In the genomic region with DNA sequence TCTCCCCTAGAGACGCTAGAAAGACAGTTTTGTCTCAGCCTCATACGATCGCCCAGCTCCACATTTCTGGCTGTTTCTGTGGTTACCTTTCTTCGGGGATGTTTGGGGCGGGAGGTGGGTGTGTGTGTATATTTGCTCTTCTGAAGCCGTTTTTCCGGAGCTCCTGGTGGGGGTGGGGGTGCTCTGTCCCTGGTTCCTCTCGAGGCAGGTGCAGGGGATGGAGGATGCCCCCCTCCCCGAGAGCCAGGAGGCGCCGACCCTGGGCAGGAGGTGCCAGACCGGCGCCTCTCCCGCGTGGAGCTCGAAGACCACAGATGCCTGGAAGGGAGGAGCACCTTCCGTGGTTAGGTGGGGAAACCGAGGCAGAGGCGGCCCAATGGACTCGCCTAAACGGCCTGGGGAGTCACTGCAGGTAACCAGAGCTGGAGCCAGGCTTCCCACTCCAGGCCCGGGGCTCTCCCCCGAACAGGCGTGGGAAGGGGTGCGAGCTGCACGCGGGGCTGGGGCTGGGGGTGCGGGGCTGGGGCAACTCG, we compare ENCODE assay signal across 1 cellular context.
TF ChIP-seq lines count a peak whose summit lies in the region.

No MANE protein-coding gene starts in this region.

TF ChIP-seq in HepG2, 621 proteins besides CTCF, POLR2A, EP300 and RAD21 (continued from another document and continues in another):
- TF ChIP-seq, protein P1, sequence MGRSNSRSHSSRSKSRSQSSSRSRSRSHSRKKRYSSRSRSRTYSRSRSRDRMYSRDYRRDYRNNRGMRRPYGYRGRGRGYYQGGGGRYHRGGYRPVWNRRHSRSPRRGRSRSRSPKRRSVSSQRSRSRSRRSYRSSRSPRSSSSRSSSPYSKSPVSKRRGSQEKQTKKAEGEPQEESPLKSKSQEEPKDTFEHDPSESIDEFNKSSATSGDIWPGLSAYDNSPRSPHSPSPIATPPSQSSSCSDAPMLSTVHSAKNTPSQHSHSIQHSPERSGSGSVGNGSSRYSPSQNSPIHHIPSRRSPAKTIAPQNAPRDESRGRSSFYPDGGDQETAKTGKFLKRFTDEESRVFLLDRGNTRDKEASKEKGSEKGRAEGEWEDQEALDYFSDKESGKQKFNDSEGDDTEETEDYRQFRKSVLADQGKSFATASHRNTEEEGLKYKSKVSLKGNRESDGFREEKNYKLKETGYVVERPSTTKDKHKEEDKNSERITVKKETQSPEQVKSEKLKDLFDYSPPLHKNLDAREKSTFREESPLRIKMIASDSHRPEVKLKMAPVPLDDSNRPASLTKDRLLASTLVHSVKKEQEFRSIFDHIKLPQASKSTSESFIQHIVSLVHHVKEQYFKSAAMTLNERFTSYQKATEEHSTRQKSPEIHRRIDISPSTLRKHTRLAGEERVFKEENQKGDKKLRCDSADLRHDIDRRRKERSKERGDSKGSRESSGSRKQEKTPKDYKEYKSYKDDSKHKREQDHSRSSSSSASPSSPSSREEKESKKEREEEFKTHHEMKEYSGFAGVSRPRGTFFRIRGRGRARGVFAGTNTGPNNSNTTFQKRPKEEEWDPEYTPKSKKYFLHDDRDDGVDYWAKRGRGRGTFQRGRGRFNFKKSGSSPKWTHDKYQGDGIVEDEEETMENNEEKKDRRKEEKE (IDR thresholded peaks at IDR 0.05) = no peak
- TF ChIP-seq ZFP37 (CRISPR knock-in tag; IDR thresholded peaks at IDR 0.05; ENCODE audit: borderline replicate concordance) (no peak), NR2F2 (IDR thresholded peaks at IDR 0.05; ENCODE audit: borderline replicate concordance, low read depth) (no peak; the same call in 1 of the 2 replicates), ZFAT (CRISPR knock-in tag; conservative IDR thresholded peaks at IDR 0.05) (no peak), ZNF256 (CRISPR knock-in tag; conservative IDR thresholded peaks at IDR 0.05) (0 out of 2 replicates have a peak, but pooled peaks have one; percentile 10), ZNF724P (CRISPR knock-in tag; IDR thresholded peaks at IDR 0.05; ENCODE audit: borderline replicate concordance) (peak; percentile 75; the same call in 1 of the 2 replicates), HNRNPK (IDR thresholded peaks at IDR 0.05; ENCODE audit: low read depth, low read length, poor library complexity, severe bottlenecking) (no peak), CBX1 (IDR thresholded peaks at IDR 0.05; ENCODE audit: low read depth) (no peak), ZNF878 (CRISPR knock-in tag; IDR thresholded peaks at IDR 0.05) (peak; percentile 3; the same call in 1 of the 2 replicates), YY1 (IDR thresholded peaks at IDR 0.05; ENCODE audit: insufficient read depth, insufficient replicate concordance, low read depth, low read length) (no peak), ZNF598 (CRISPR knock-in tag; IDR thresholded peaks at IDR 0.05; ENCODE audit: borderline replicate concordance) (0 out of 2 replicates have a peak, but pooled peaks have one; percentile 19), KDM4B (CRISPR knock-in tag; IDR thresholded peaks at IDR 0.05) (no peak), ZNF570 (CRISPR knock-in tag; IDR thresholded peaks at IDR 0.05; ENCODE audit: borderline replicate concordance) (no peak), ZNF746 (CRISPR knock-in tag; IDR thresholded peaks at IDR 0.05) (0 out of 2 replicates have a peak, but pooled peaks have one; percentile 24), PHB2 (IDR thresholded peaks at IDR 0.05; ENCODE audit: partially characterized antibody) (no peak), ZNF460 (CRISPR knock-in tag; IDR thresholded peaks at IDR 0.05; ENCODE audit: borderline replicate concordance) (no peak), ZNF3 (CRISPR knock-in tag; IDR thresholded peaks at IDR 0.05) (no peak), RNF2 (conservative IDR thresholded peaks at IDR 0.05; ENCODE audit: low read depth) (no peak), MED13 (CRISPR knock-in tag; IDR thresholded peaks at IDR 0.05) (no peak), HOXA9 (CRISPR knock-in tag; IDR thresholded peaks at IDR 0.05; ENCODE audit: borderline replicate concordance) (no peak), AGO1 (IDR thresholded peaks at IDR 0.05; ENCODE audit: low read depth, low read length, poor library complexity, severe bottlenecking) (no peak), SP4 (CRISPR knock-in tag; IDR thresholded peaks at IDR 0.05) (no peak), TBX3 (IDR thresholded peaks at IDR 0.05; ENCODE audit: borderline replicate concordance) (no peak), RAD51 (IDR thresholded peaks at IDR 0.05; ENCODE audit: borderline replicate concordance) (no peak), FLYWCH1 (CRISPR knock-in tag; IDR thresholded peaks at IDR 0.05) (no peak)
- TF ChIP-seq, protein P2, sequence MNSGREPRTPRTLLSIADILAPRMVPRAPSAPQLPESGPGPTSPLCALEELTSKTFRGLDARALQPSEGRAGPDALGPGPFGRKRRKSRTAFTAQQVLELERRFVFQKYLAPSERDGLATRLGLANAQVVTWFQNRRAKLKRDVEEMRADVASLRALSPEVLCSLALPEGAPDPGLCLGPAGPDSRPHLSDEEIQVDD (CRISPR knock-in tag; IDR thresholded peaks at IDR 0.05; ENCODE audit: borderline replicate concordance) = no peak
- TF ChIP-seq, protein P3, sequence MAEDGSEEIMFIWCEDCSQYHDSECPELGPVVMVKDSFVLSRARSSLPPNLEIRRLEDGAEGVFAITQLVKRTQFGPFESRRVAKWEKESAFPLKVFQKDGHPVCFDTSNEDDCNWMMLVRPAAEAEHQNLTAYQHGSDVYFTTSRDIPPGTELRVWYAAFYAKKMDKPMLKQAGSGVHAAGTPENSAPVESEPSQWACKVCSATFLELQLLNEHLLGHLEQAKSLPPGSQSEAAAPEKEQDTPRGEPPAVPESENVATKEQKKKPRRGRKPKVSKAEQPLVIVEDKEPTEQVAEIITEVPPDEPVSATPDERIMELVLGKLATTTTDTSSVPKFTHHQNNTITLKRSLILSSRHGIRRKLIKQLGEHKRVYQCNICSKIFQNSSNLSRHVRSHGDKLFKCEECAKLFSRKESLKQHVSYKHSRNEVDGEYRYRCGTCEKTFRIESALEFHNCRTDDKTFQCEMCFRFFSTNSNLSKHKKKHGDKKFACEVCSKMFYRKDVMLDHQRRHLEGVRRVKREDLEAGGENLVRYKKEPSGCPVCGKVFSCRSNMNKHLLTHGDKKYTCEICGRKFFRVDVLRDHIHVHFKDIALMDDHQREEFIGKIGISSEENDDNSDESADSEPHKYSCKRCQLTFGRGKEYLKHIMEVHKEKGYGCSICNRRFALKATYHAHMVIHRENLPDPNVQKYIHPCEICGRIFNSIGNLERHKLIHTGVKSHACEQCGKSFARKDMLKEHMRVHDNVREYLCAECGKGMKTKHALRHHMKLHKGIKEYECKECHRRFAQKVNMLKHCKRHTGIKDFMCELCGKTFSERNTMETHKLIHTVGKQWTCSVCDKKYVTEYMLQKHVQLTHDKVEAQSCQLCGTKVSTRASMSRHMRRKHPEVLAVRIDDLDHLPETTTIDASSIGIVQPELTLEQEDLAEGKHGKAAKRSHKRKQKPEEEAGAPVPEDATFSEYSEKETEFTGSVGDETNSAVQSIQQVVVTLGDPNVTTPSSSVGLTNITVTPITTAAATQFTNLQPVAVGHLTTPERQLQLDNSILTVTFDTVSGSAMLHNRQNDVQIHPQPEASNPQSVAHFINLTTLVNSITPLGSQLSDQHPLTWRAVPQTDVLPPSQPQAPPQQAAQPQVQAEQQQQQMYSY (CRISPR knock-in tag; IDR thresholded peaks at IDR 0.05) = no peak
- TF ChIP-seq, protein P4, sequence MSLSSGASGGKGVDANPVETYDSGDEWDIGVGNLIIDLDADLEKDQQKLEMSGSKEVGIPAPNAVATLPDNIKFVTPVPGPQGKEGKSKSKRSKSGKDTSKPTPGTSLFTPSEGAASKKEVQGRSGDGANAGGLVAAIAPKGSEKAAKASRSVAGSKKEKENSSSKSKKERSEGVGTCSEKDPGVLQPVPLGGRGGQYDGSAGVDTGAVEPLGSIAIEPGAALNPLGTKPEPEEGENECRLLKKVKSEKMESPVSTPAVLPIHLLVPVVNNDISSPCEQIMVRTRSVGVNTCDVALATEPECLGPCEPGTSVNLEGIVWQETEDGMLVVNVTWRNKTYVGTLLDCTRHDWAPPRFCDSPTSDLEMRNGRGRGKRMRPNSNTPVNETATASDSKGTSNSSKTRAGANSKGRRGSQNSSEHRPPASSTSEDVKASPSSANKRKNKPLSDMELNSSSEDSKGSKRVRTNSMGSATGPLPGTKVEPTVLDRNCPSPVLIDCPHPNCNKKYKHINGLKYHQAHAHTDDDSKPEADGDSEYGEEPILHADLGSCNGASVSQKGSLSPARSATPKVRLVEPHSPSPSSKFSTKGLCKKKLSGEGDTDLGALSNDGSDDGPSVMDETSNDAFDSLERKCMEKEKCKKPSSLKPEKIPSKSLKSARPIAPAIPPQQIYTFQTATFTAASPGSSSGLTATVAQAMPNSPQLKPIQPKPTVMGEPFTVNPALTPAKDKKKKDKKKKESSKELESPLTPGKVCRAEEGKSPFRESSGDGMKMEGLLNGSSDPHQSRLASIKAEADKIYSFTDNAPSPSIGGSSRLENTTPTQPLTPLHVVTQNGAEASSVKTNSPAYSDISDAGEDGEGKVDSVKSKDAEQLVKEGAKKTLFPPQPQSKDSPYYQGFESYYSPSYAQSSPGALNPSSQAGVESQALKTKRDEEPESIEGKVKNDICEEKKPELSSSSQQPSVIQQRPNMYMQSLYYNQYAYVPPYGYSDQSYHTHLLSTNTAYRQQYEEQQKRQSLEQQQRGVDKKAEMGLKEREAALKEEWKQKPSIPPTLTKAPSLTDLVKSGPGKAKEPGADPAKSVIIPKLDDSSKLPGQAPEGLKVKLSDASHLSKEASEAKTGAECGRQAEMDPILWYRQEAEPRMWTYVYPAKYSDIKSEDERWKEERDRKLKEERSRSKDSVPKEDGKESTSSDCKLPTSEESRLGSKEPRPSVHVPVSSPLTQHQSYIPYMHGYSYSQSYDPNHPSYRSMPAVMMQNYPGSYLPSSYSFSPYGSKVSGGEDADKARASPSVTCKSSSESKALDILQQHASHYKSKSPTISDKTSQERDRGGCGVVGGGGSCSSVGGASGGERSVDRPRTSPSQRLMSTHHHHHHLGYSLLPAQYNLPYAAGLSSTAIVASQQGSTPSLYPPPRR (CRISPR knock-in tag; IDR thresholded peaks at IDR 0.05; ENCODE audit: borderline replicate concordance) = peak; percentile 26; the same call in 1 of the 2 replicates
- TF ChIP-seq, protein P5, sequence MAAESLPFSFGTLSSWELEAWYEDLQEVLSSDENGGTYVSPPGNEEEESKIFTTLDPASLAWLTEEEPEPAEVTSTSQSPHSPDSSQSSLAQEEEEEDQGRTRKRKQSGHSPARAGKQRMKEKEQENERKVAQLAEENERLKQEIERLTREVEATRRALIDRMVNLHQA (CRISPR knock-in tag; IDR thresholded peaks at IDR 0.05) = no peak
- TF ChIP-seq, protein P6, sequence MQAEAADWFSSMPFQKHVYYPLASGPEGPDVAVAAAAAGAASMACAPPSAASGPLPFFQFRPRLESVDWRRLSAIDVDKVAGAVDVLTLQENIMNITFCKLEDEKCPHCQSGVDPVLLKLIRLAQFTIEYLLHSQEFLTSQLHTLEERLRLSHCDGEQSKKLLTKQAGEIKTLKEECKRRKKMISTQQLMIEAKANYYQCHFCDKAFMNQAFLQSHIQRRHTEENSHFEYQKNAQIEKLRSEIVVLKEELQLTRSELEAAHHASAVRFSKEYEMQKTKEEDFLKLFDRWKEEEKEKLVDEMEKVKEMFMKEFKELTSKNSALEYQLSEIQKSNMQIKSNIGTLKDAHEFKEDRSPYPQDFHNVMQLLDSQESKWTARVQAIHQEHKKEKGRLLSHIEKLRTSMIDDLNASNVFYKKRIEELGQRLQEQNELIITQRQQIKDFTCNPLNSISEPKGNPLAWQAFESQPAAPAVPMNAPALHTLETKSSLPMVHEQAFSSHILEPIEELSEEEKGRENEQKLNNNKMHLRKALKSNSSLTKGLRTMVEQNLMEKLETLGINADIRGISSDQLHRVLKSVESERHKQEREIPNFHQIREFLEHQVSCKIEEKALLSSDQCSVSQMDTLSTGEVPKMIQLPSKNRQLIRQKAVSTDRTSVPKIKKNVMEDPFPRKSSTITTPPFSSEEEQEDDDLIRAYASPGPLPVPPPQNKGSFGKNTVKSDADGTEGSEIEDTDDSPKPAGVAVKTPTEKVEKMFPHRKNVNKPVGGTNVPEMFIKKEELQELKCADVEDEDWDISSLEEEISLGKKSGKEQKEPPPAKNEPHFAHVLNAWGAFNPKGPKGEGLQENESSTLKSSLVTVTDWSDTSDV (CRISPR knock-in tag; IDR thresholded peaks at IDR 0.05) = no peak
- TF ChIP-seq, protein P7, sequence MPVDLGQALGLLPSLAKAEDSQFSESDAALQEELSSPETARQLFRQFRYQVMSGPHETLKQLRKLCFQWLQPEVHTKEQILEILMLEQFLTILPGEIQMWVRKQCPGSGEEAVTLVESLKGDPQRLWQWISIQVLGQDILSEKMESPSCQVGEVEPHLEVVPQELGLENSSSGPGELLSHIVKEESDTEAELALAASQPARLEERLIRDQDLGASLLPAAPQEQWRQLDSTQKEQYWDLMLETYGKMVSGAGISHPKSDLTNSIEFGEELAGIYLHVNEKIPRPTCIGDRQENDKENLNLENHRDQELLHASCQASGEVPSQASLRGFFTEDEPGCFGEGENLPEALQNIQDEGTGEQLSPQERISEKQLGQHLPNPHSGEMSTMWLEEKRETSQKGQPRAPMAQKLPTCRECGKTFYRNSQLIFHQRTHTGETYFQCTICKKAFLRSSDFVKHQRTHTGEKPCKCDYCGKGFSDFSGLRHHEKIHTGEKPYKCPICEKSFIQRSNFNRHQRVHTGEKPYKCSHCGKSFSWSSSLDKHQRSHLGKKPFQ (CRISPR knock-in tag; IDR thresholded peaks at IDR 0.05; ENCODE audit: insufficient replicate concordance) = peak; percentile 70
- TF ChIP-seq, protein P8, sequence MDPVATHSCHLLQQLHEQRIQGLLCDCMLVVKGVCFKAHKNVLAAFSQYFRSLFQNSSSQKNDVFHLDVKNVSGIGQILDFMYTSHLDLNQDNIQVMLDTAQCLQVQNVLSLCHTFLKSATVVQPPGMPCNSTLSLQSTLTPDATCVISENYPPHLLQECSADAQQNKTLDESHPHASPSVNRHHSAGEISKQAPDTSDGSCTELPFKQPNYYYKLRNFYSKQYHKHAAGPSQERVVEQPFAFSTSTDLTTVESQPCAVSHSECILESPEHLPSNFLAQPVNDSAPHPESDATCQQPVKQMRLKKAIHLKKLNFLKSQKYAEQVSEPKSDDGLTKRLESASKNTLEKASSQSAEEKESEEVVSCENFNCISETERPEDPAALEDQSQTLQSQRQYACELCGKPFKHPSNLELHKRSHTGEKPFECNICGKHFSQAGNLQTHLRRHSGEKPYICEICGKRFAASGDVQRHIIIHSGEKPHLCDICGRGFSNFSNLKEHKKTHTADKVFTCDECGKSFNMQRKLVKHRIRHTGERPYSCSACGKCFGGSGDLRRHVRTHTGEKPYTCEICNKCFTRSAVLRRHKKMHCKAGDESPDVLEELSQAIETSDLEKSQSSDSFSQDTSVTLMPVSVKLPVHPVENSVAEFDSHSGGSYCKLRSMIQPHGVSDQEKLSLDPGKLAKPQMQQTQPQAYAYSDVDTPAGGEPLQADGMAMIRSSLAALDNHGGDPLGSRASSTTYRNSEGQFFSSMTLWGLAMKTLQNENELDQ (CRISPR knock-in tag; IDR thresholded peaks at IDR 0.05; ENCODE audit: borderline replicate concordance) = no peak
